ENCODE assay signal across 14 cellular contexts in genomic region chr4:30757357-30757756, GRCh38. TPM values are rescaled to one million over a fixed set of nuclear protein-coding genes. Genes with fewer than 3 reads are reported as not detected.
A peak's percentile ranks its signal among the peaks of the same experiment; 100 is the strongest.
DNase-seq lines count a peak whose midpoint lies in the region; ATAC-seq, FAIRE-seq and TF ChIP-seq lines count a peak whose summit lies in the region.
"Had no signal": no experiment of that assay in that cellular context is flagged by ENCODE, and none has a peak within 500 bp of the region (broad histone marks: within the 10 kb centered on the region; RNA-seq: fewer than 3 reads in every experiment).

No MANE protein-coding gene starts in this region.

- H3K27ac ChIP-seq in endothelial cell of umbilical vein (ENCODE audit: insufficient read depth, low read depth, low read length): peak overlapping the region; percentile 56
- H3K27ac ChIP-seq: adrenal gland had no signal

- CTCF ChIA-PET in endothelial cell of umbilical vein (lab: Charles Lee): interaction anchor here (1.0 to 2.1 kb wide), 6 partner anchors 11 to 105 kb away, joined by 3 to 12 read pairs (median 5); no protein-coding TSS in a partner anchor
- CTCF ChIA-PET in activated CD4-positive, alpha-beta T cell treated with anti-CD3 and anti-CD28 coated beads for 36 hours (lab: Charles Lee): no interaction called here

- no peaks in the 10 kb centered on the region for H3K9me3 ChIP-seq in endothelial cell of umbilical vein (replicated peaks; ENCODE audit: control insufficient read depth, insufficient read depth, low read length)
- no peaks in the 10 kb centered on the region for H3K9me3 ChIP-seq in BE2C
- H3K9me3 ChIP-seq: adrenal gland had no signal

- H3K4me2 ChIP-seq in endothelial cell of umbilical vein (ENCODE audit: insufficient read depth, low read length): peak overlapping the region; percentile 18

- FAIRE-seq in endothelial cell of umbilical vein (lab: Jason Lieb, UNC): peak; percentile 89
- FAIRE-seq: H1 had no signal

- H3K4me1 ChIP-seq in endothelial cell of umbilical vein (ENCODE audit: control insufficient read depth, extremely low read depth, insufficient read depth, low read length) (peaks cover 67% of the 10 kb centered on the region), BE2C (no peaks in the 10 kb centered on the region)
- H3K4me1 ChIP-seq: adrenal gland had no signal

- peak; percentile 7 for DNase-seq in Daoy (ENCODE audit: low read depth)
- peak; percentile 84 for DNase-seq in OCI-M1 (lab: John Stamatoyannopoulos, UW)
- peak; percentile 90 for DNase-seq in endothelial cell of umbilical vein (ENCODE audit: low read depth, low spot score)
- no peak for DNase-seq in omental fat pad (ENCODE audit: low spot score)
- DNase-seq in activated CD4-positive, alpha-beta T cell treated with anti-CD3 and anti-CD28 coated beads for 36 hours: no peak
- no peak for DNase-seq in BE2C
- no peak for DNase-seq in NCI-H1105 treated with DMSO at 0.1 percent for 48 hours (lab: John Stamatoyannopoulos, UW)
- DNase-seq in HuH-7 (ENCODE audit: low spot score): no peak
- DNase-seq: activated CD8-positive, alpha-beta T cell treated with anti-CD3 and anti-CD28 coated beads, Interleukin-2, amount 10 ng/mL, durations not matched to agents 7 days and 5 days; adrenal gland; foreskin melanocyte; right cardiac atrium had no signal

- intact Hi-C loops in endothelial cell of umbilical vein (cut with micrococcal nuclease): no loop called here
- intact Hi-C loops in activated CD4-positive, alpha-beta T cell treated with anti-CD3 and anti-CD28 coated beads for 36 hours (cut with DNase I, micrococcal nuclease): no loop called here

- ATAC-seq in omental fat pad (ENCODE audit: low FRiP score): peak; percentile 76
- no peak for ATAC-seq in activated CD4-positive, alpha-beta T cell treated with anti-CD3 and anti-CD28 coated beads for 36 hours
- ATAC-seq: activated CD8-positive, alpha-beta T cell treated with anti-CD3 and anti-CD28 coated beads, Interleukin-2, amount 10 ng/mL, durations not matched to agents 7 days and 5 days; right cardiac atrium had no signal

- H3K9me3 Mint-ChIP-seq in activated CD4-positive, alpha-beta T cell treated with anti-CD3 and anti-CD28 coated beads for 36 hours (ENCODE audit: low read depth): peaks cover 2% of the 10 kb centered on the region

- H3K4me1 Mint-ChIP-seq in activated CD4-positive, alpha-beta T cell treated with anti-CD3 and anti-CD28 coated beads for 36 hours: no peaks in the 10 kb centered on the region
- H3K4me1 Mint-ChIP-seq: memory B cell had no signal

- H3K27me3 ChIP-seq in endothelial cell of umbilical vein (ENCODE audit: control insufficient read depth in 2 of 2, insufficient read depth in 2 of 2, low read length in 2 of 2) (no peaks in the 10 kb centered on the region), BE2C (no peaks in the 10 kb centered on the region)
- H3K27me3 ChIP-seq: adrenal gland had no signal

- no peaks in the 10 kb centered on the region for H4K20me1 ChIP-seq in endothelial cell of umbilical vein (replicated peaks; ENCODE audit: control insufficient read depth, extremely low read depth, insufficient read depth, low read length)

- TF ChIP-seq POLR2A in endothelial cell of umbilical vein (IDR thresholded peaks at IDR 0.05; ENCODE audit: low read depth, low read length): no peak

- H3K79me2 ChIP-seq in endothelial cell of umbilical vein (ENCODE audit: control insufficient read depth, insufficient read depth, low read length): no peaks in the 10 kb centered on the region

- peak overlapping the region; percentile 5 for H3K9ac ChIP-seq in endothelial cell of umbilical vein (replicated peaks; ENCODE audit: extremely low read depth, insufficient read depth, low read length)

- H3K4me3 ChIP-seq in endothelial cell of umbilical vein (replicated peaks in 1 of 3; ENCODE audit: insufficient read depth in 1 of 3, low read depth in 1 of 3, low read length in 3 of 3): no peak overlapping the region
- H3K4me3 ChIP-seq in BE2C (ENCODE audit: low read depth, low read length): no peak overlapping the region
- H3K4me3 ChIP-seq: adrenal gland had no signal

- no peak overlapping the region for H3K27ac Mint-ChIP-seq in activated CD4-positive, alpha-beta T cell treated with anti-CD3 and anti-CD28 coated beads for 36 hours
- H3K27ac Mint-ChIP-seq: activated CD8-positive, alpha-beta T cell treated with anti-CD3 and anti-CD28 coated beads, Interleukin-2, amount 10 ng/mL, durations not matched to agents 7 days and 5 days; memory B cell had no signal

- H3K36me3 ChIP-seq in endothelial cell of umbilical vein (ENCODE audit: control insufficient read depth in 2 of 2, extremely low read depth in 1 of 2, insufficient read depth in 2 of 2, low read length in 2 of 2): no peaks in the 10 kb centered on the region
- H3K36me3 ChIP-seq in BE2C: no peaks in the 10 kb centered on the region
- H3K36me3 ChIP-seq: adrenal gland had no signal

- POLR2A ChIA-PET in endothelial cell of umbilical vein (lab: Charles Lee): no interaction called here
- POLR2A ChIA-PET in activated CD4-positive, alpha-beta T cell treated with anti-CD3 and anti-CD28 coated beads for 36 hours (lab: Charles Lee): no interaction called here

- H3K27me3 Mint-ChIP-seq in activated CD4-positive, alpha-beta T cell treated with anti-CD3 and anti-CD28 coated beads for 36 hours: no peaks in the 10 kb centered on the region
- H3K27me3 Mint-ChIP-seq: memory B cell had no signal

- BruUV-seq in endothelial cell of umbilical vein (replicated peaks; lab: Mats Ljungman, UMichigan): no TSS peak

- dilution Hi-C loops in endothelial cell of umbilical vein (cut with MboI; ENCODE audit: extremely low pct_ligation_motif_present, low sequenced_read_pairs): no loop called here

- no peak overlapping the region for H3K4me3 Mint-ChIP-seq in activated CD4-positive, alpha-beta T cell treated with anti-CD3 and anti-CD28 coated beads for 36 hours
- H3K4me3 Mint-ChIP-seq: activated CD8-positive, alpha-beta T cell treated with anti-CD3 and anti-CD28 coated beads, Interleukin-2, amount 10 ng/mL, durations not matched to agents 7 days and 5 days; memory B cell had no signal

- no peaks in the 10 kb centered on the region for H3K36me3 Mint-ChIP-seq in activated CD4-positive, alpha-beta T cell treated with anti-CD3 and anti-CD28 coated beads for 36 hours (ENCODE audit: low read depth)
- H3K36me3 Mint-ChIP-seq: memory B cell had no signal

- TF ChIP-seq CTCF in endothelial cell of umbilical vein (IDR thresholded peaks at IDR 0.05; ENCODE audit: extremely low read depth in 1 of 2, insufficient read depth in 1 of 2, low read depth in 1 of 2, low read length in 2 of 2): no peak
- TF ChIP-seq CTCF in omental fat pad (IDR thresholded peaks at IDR 0.05): no peak
- TF ChIP-seq CTCF in BE2C (IDR thresholded peaks at IDR 0.05; ENCODE audit: low read depth, low read length): no peak

- no peaks in the 10 kb centered on the region for H3K9me1 ChIP-seq in endothelial cell of umbilical vein (replicated peaks; ENCODE audit: control insufficient read depth, extremely low read depth, insufficient read depth, low read length)

- peak overlapping the region; percentile 1 for H2AFZ ChIP-seq in endothelial cell of umbilical vein (ENCODE audit: low read depth, low read length)

TF ChIP-seq in endothelial cell of umbilical vein, 7 proteins besides CTCF, POLR2A, EP300 and RAD21:
- TF ChIP-seq JUN (IDR thresholded peaks at IDR 0.05; ENCODE audit: borderline replicate concordance, insufficient read depth, insufficient read length, low read depth) (peak; percentile 83), MYC (IDR thresholded peaks at IDR 0.05; ENCODE audit: low read depth, low read length) (no peak), GATA2 (IDR thresholded peaks at IDR 0.05; ENCODE audit: insufficient read depth, insufficient read length, low read depth, low read length) (peak; percentile 50), POLR2AphosphoS5 (IDR thresholded peaks at IDR 0.05; ENCODE audit: insufficient read depth, low read depth, low read length) (peak; percentile 61), EZH2 (IDR thresholded peaks at IDR 0.05; ENCODE audit: borderline replicate concordance, low read depth, low read length, severe bottlenecking) (no peak), MAX (IDR thresholded peaks at IDR 0.05; ENCODE audit: insufficient read depth, insufficient read length) (no peak), FOS (IDR thresholded peaks at IDR 0.05; ENCODE audit: borderline replicate concordance, insufficient read depth, low read length) (peak; percentile 85)

RNA-seq across cellular contexts. Expression of gene PCDH7, which starts 37.2 kb away (rescaled TPM):
- total RNA-seq in Daoy (2014; rRNA removed; shearing (Covaris generic)): 0.40 and 0.45 TPM in 2 replicates
- total RNA-seq in endothelial cell of umbilical vein: 16.6 and 21.0 TPM in 2 replicates
- polyA plus RNA-seq in endothelial cell of umbilical vein: 9.5 and 11.1 TPM in 2 replicates
- 10.1 and 10.3 TPM in 2 replicates for polyA plus RNA-seq in endothelial cell of umbilical vein (2011; cell fraction: cytosol; rRNA removed)
- 13.6 and 13.7 TPM in 2 replicates for polyA plus RNA-seq in endothelial cell of umbilical vein (2011; cell fraction: nucleus; rRNA removed)
- 2.9 and 6.6 TPM in 2 replicates for polyA plus RNA-seq in endothelial cell of umbilical vein (2012)
- polyA minus RNA-seq in endothelial cell of umbilical vein: 33.1 and 35.9 TPM in 2 replicates
- 13.4 TPM for polyA minus RNA-seq in endothelial cell of umbilical vein (2011; cell fraction: cytosol; rRNA and poly(A)+ RNA removed)
- 61.7 and 67.5 TPM in 2 replicates for polyA minus RNA-seq in endothelial cell of umbilical vein (2011; cell fraction: nucleus; rRNA and poly(A)+ RNA removed)
- 1 to 10 TPM in 2 of 4 donors, under 1 TPM in 2; 0.69 to 4.5 (median 2.2) TPM for total RNA-seq in omental fat pad
- not detected for total RNA-seq in activated CD4-positive, alpha-beta T cell treated with anti-CD3 and anti-CD28 coated beads for 36 hours
- polyA plus RNA-seq in BE2C (2012; ENCODE audit: insufficient read depth, insufficient read length, low read depth): 4.7 TPM
- total RNA-seq: activated CD8-positive, alpha-beta T cell treated with anti-CD3 and anti-CD28 coated beads, Interleukin-2, amount 10 ng/mL, durations not matched to agents 7 days and 5 days had no signal

Comparison
In these comparisons a context has a peak if more than half of its experiments do, and no peak if none do; other contexts are left out.
1. DNase-seq: peak in Daoy (single experiment), OCI-M1 (single experiment) and endothelial cell of umbilical vein (single experiment); none in omental fat pad (single experiment), activated CD4-positive, alpha-beta T cell treated with anti-CD3 and anti-CD28 coated beads for 36 hours (single experiment), BE2C (single experiment), NCI-H1105 treated with DMSO at 0.1 percent for 48 hours (single experiment) and HuH-7 (single experiment).